2 cellular contexts compared by ENCODE assay signal in the genomic region with DNA sequence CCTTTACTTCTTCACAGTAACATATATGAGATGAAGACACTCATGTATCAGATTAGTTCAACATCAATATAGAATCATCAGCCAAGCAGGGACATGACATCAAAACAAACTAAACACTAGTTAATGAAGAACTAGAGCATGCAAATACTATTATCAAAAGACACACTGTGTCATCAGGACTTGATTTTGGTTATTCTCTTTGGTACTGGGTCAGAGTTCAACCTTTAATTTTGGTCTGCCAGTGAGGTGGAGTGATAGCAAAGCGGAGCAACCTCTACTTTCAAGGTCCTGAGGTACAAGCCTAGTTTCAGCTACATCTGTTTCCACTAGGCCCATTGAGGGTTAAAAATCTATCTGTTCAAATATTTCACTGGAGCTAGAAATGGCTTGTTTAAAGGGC.
TF ChIP-seq lines count a peak whose summit lies in the region.

No MANE protein-coding gene starts in this region.

TF ChIP-seq in liver, 16 proteins besides CTCF, POLR2A, EP300 and RAD21 (continued from another document):
- TF ChIP-seq, protein P1, sequence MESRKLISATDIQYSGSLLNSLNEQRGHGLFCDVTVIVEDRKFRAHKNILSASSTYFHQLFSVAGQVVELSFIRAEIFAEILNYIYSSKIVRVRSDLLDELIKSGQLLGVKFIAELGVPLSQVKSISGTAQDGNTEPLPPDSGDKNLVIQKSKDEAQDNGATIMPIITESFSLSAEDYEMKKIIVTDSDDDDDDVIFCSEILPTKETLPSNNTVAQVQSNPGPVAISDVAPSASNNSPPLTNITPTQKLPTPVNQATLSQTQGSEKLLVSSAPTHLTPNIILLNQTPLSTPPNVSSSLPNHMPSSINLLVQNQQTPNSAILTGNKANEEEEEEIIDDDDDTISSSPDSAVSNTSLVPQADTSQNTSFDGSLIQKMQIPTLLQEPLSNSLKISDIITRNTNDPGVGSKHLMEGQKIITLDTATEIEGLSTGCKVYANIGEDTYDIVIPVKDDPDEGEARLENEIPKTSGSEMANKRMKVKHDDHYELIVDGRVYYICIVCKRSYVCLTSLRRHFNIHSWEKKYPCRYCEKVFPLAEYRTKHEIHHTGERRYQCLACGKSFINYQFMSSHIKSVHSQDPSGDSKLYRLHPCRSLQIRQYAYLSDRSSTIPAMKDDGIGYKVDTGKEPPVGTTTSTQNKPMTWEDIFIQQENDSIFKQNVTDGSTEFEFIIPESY (IDR thresholded peaks at IDR 0.05) = no peak
- TF ChIP-seq YY1 (IDR thresholded peaks at IDR 0.05) (peak; percentile 19), HNF4G (IDR thresholded peaks at IDR 0.05) (no peak), HNF4A (conservative IDR thresholded peaks at IDR 0.05) (peak; percentile 42 to 67)

TF ChIP-seq in HepG2, 621 proteins besides CTCF, POLR2A, EP300 and RAD21 (continued from another document):
- TF ChIP-seq, protein P2, sequence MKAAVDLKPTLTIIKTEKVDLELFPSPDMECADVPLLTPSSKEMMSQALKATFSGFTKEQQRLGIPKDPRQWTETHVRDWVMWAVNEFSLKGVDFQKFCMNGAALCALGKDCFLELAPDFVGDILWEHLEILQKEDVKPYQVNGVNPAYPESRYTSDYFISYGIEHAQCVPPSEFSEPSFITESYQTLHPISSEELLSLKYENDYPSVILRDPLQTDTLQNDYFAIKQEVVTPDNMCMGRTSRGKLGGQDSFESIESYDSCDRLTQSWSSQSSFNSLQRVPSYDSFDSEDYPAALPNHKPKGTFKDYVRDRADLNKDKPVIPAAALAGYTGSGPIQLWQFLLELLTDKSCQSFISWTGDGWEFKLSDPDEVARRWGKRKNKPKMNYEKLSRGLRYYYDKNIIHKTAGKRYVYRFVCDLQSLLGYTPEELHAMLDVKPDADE (CRISPR knock-in tag; IDR thresholded peaks at IDR 0.05) = no peak
- TF ChIP-seq, protein P3, sequence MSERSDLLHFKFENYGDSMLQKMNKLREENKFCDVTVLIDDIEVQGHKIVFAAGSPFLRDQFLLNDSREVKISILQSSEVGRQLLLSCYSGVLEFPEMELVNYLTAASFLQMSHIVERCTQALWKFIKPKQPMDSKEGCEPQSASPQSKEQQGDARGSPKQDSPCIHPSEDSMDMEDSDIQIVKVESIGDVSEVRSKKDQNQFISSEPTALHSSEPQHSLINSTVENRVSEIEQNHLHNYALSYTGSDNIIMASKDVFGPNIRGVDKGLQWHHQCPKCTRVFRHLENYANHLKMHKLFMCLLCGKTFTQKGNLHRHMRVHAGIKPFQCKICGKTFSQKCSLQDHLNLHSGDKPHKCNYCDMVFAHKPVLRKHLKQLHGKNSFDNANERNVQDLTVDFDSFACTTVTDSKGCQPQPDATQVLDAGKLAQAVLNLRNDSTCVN (CRISPR knock-in tag; IDR thresholded peaks at IDR 0.05; ENCODE audit: borderline replicate concordance) = no peak
- TF ChIP-seq ZSCAN25 (CRISPR knock-in tag; IDR thresholded peaks at IDR 0.05) (no peak), ZNF652 (CRISPR knock-in tag; IDR thresholded peaks at IDR 0.05; ENCODE audit: borderline replicate concordance, low read depth) (no peak), NCOR1 (IDR thresholded peaks at IDR 0.05; ENCODE audit: borderline replicate concordance, low read length) (no peak), EHMT2 (IDR thresholded peaks at IDR 0.05; ENCODE audit: borderline replicate concordance, low read depth, low read length) (no peak), ATF5 (CRISPR knock-in tag; IDR thresholded peaks at IDR 0.05; ENCODE audit: low read depth) (no peak), JUNB (CRISPR knock-in tag; IDR thresholded peaks at IDR 0.05; ENCODE audit: borderline replicate concordance) (no peak), ZNF644 (CRISPR knock-in tag; IDR thresholded peaks at IDR 0.05; ENCODE audit: low read depth) (no peak), ZFP36L1 (CRISPR knock-in tag; IDR thresholded peaks at IDR 0.05) (no peak), ZNF775 (CRISPR knock-in tag; IDR thresholded peaks at IDR 0.05; ENCODE audit: borderline replicate concordance) (no peak)
